21 cellular contexts compared by ENCODE assay signal in genomic region chr3:94172695-94173310, GRCh38.
"Had no signal": no experiment of that assay in that cellular context is flagged by ENCODE, and none has a peak within 500 bp of the region (broad histone marks: within the 10 kb centered on the region; RNA-seq: fewer than 3 reads in every experiment).

No MANE protein-coding gene starts in this region.

- H3K4me3 ChIP-seq: K562, SJSA1 had no signal

- H3K9me3 ChIP-seq: SJSA1 had no signal

- H3K36me3 ChIP-seq: SJSA1 had no signal

- ATAC-seq: K562 had no signal

- H3K9me3 Mint-ChIP-seq: IgD-negative memory B cell had no signal

- H3K4me3 Mint-ChIP-seq: IgD-negative memory B cell had no signal

- H3K27ac ChIP-seq: HL-60, KMS-11, SJSA1 had no signal

- H3K36me3 Mint-ChIP-seq: IgD-negative memory B cell had no signal

- DNase-seq: Kasumi-1, MM.1S, NCI-H1092 treated with DMSO at 0.1 percent for 48 hours, NCI-H1436, NCI-H187, NCI-H2029, NCI-H2081 treated with DMSO at 0.1 percent for 48 hours, NCI-H2171, NCI-H226, NCI-H510A, NCI-H524 treated with DMSO at 0.1 percent for 48 hours, NCI-H774, OCI-M1, Right ventricle myocardium superior, RPMI8226, SIG-M5 had no signal

- H3K27ac Mint-ChIP-seq: IgD-negative memory B cell had no signal

- H3K27me3 ChIP-seq: SJSA1 had no signal
